ENCODE assay signal across 8 cellular contexts in genomic region chr11:43880640-43881159, GRCh38. TPM values are rescaled to one million over a fixed set of nuclear protein-coding genes. Genes with fewer than 3 reads are reported as not detected.
DNase-seq lines count a peak whose midpoint lies in the region; ATAC-seq and TF ChIP-seq lines count a peak whose summit lies in the region.

Gene ALKBH3, plus strand, starts transcription at chr11:43880831. Its CDS starts 1,822 bp downstream, at chr11:43882653.

- peak in 2 of 4 donors; percentile 40 to 57 for TF ChIP-seq POLR2A in upper lobe of left lung (IDR thresholded peaks at IDR 0.05)

- H3K27me3 Mint-ChIP-seq in T-helper 17 cell (peaks cover 22% of the 10 kb centered on the region), progenitor cell of endocrine pancreas (peaks cover 41% of the 10 kb centered on the region)

- peaks cover 4% of the 10 kb centered on the region for H3K9me3 Mint-ChIP-seq in progenitor cell of endocrine pancreas (ENCODE audit: low read depth)

- no peak for TF ChIP-seq EP300 in upper lobe of left lung (IDR thresholded peaks at IDR 0.05)

- H3K4me3 Mint-ChIP-seq in T-helper 17 cell (peak within 1 kb of the TSS; percentile 89), progenitor cell of endocrine pancreas (ENCODE audit: low read depth) (peak within 1 kb of the TSS; percentile 93)

- H3K4me3 ChIP-seq in left ventricle myocardium inferior = peak within 1 kb of the TSS; percentile 98
- peak within 1 kb of the TSS; percentile 73 to 98 (median 88) for H3K4me3 ChIP-seq in upper lobe of left lung

- H3K27me3 ChIP-seq in left ventricle myocardium inferior (ENCODE audit: low read depth) = peaks cover 22% of the 10 kb centered on the region
- H3K27me3 ChIP-seq in upper lobe of left lung = no peaks in the 10 kb centered on the region

- peak within 1 kb of the TSS; percentile 83 for H3K27ac ChIP-seq in left ventricle myocardium inferior (replicated peaks)
- H3K27ac ChIP-seq in upper lobe of left lung = peak within 1 kb of the TSS; percentile 32 to 86 (median 74)

- no peak for TF ChIP-seq CTCF in GM13976 (IDR thresholded peaks at IDR 0.05; ENCODE audit: borderline replicate concordance, control extremely low read depth, extremely low read depth, insufficient read depth, missing control alignments)
- TF ChIP-seq CTCF in left ventricle myocardium inferior (IDR thresholded peaks at IDR 0.05; ENCODE audit: borderline replicate concordance) = peak; percentile 15
- no peak for TF ChIP-seq CTCF in progenitor cell of endocrine pancreas (IDR thresholded peaks at IDR 0.05; ENCODE audit: unreplicated experiment)
- TF ChIP-seq CTCF in upper lobe of left lung (IDR thresholded peaks at IDR 0.05) = peak in 3 of 6 experiments; percentile 31 to 45 (median 38)

- in situ Hi-C loops in GM13976 (cut with MboI; ENCODE audit: low sequenced_read_pairs, unreplicated experiment) = no loop called here

- H3K36me3 Mint-ChIP-seq in T-helper 17 cell (ENCODE audit: low read depth) = no peaks in the 10 kb centered on the region
- peaks cover 5% of the 10 kb centered on the region for H3K36me3 Mint-ChIP-seq in progenitor cell of endocrine pancreas (ENCODE audit: insufficient read depth)

- whole genome bisulfite sequencing in upper lobe of left lung, 2 donors = 1% methylated on average over 29 to 36 of the region's 36 CpGs

- peak; percentile 88 for DNase-seq in GM13976 (ENCODE audit: low spot score)
- peak; percentile 93 for DNase-seq in NCI-H146 (lab: John Stamatoyannopoulos, UW)
- DNase-seq in T-helper 17 cell = peak; percentile 76 to 85 (median 83)
- DNase-seq in amniotic stem cell (lab: John Stamatoyannopoulos, UW) = peak; percentile 90
- DNase-seq in left ventricle myocardium inferior = peak; percentile 92
- peak; percentile 81 for DNase-seq in progenitor cell of endocrine pancreas (ENCODE audit: low spot score, unreplicated experiment)
- DNase-seq in upper lobe of left lung = peak; percentile 92 to 93

- H3K4me1 Mint-ChIP-seq in T-helper 17 cell (peaks cover 16% of the 10 kb centered on the region), progenitor cell of endocrine pancreas (ENCODE audit: low read depth) (peaks cover 14% of the 10 kb centered on the region)

- intact Hi-C loops in left ventricle myocardium inferior (cut with micrococcal nuclease) = no loop called here

- ATAC-seq in HG02840 (IDR thresholded peaks at IDR 0.05; ENCODE audit: low FRiP score, unreplicated experiment) (peak; percentile 99), T-helper 17 cell (peak; percentile 99), upper lobe of left lung (ENCODE audit: low FRiP score in 2 of 2) (peak; percentile 98 to 100)

- peaks cover 34% of the 10 kb centered on the region for H3K36me3 ChIP-seq in left ventricle myocardium inferior
- H3K36me3 ChIP-seq in upper lobe of left lung = peaks cover 5 to 30% (median 13%) of the 10 kb centered on the region in 4 donors

- H3K4me1 ChIP-seq in left ventricle myocardium inferior (peaks cover 25% of the 10 kb centered on the region), upper lobe of left lung (peaks cover 13 to 24% (median 16%) of the 10 kb centered on the region in 4 donors)

- H3K27ac Mint-ChIP-seq in T-helper 17 cell = peak within 1 kb of the TSS; percentile 96
- H3K27ac Mint-ChIP-seq in progenitor cell of endocrine pancreas = peak within 1 kb of the TSS; percentile 87

- H3K9me3 ChIP-seq in T-helper 17 cell (ENCODE audit: control insufficient read depth, low read length, poor library complexity, severe bottlenecking) (peaks cover 4% of the 10 kb centered on the region), left ventricle myocardium inferior (replicated peaks) (no peaks in the 10 kb centered on the region), upper lobe of left lung (no peaks in the 10 kb centered on the region)

RNA-seq across cellular contexts. Expression of gene ALKBH3, which starts in this region (rescaled TPM):
- total RNA-seq in T-helper 17 cell = 10 to 100 TPM; 28.8 to 31.2 TPM
- 18.1 TPM for total RNA-seq in left ventricle myocardium inferior
- 19.8 and 22.0 TPM in 2 replicates for total RNA-seq in progenitor cell of endocrine pancreas
- 10 to 100 TPM; 23.9 to 60.8 (median 27.6) TPM for total RNA-seq in upper lobe of left lung

Comparison
In these comparisons a context has a peak if more than half of its experiments do, and no peak if none do; other contexts are left out.
1. Peak in every context shown above with its lines: DNase-seq, ATAC-seq, H3K4me3 ChIP-seq and H3K27ac ChIP-seq.